21 cellular contexts compared by ENCODE assay signal in the genomic region with DNA sequence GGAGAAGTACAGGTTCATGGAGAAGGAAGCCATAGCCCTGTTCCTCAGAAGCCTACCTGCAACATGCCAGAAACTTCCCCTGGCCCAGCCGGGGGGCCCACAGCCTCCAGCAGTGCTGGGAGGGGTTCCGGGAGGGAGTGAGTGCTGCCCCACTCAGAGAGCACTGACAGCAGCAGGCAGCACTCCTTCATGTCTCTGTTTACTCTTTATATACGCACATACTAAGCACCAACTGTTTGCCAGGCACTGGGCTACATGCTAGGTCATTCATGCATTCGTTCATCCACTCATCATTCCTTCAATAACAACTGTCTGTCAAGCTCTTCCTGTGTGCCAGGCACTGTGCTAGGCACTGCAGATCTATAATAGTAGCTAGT.
DNase-seq lines count a peak whose midpoint lies in the region; ATAC-seq, FAIRE-seq and TF ChIP-seq lines count a peak whose summit lies in the region.
"Had no signal": no experiment of that assay in that cellular context is flagged by ENCODE, and none has a peak within 500 bp of the region (broad histone marks: within the 10 kb centered on the region; RNA-seq: fewer than 3 reads in every experiment).

No MANE protein-coding gene starts in this region.

- peaks cover 55% of the 10 kb centered on the region for H3K4me1 ChIP-seq in HepG2 (ENCODE audit: insufficient read depth, low read length)

- no peaks in the 10 kb centered on the region for H3K9me3 ChIP-seq in HepG2 (ENCODE audit: low read length)
- H3K9me3 ChIP-seq: Caco-2, MG63, SJSA1 had no signal

- peak overlapping the region; percentile 82 for H3K27ac ChIP-seq in HepG2 (ENCODE audit: extremely low read length, insufficient read depth, low read length)

- POLR2A ChIA-PET in HepG2 (lab: Yijun Ruan, JAX), result interaction anchor here (1.0 to 3.3 kb wide), 5 partner anchors 10 to 42 kb away, joined by 3 to 20 read pairs (median 16); no protein-coding TSS in a partner anchor

- DNase-seq in stimulated activated naive CD8-positive, alpha-beta T cell treated with anti-CD3 and anti-CD28 coated beads, Interleukin-15, amount 100 ng/mL, for 72 hours, result no peak
- DNase-seq in stimulated activated naive CD8-positive, alpha-beta T cell treated with anti-CD3 and anti-CD28 coated beads, Interleukin-15, Interleukin-2, amounts not matched to agents 100 U/mL and 50 U/mL, for 24 hours, result no peak
- no peak for DNase-seq in HepG2 (ENCODE audit: low spot score)
- DNase-seq in nephron progenitor cell, result no peak
- DNase-seq in GM19238 (ENCODE audit: insufficient read length, low spot score), result no peak
- DNase-seq in HFFc6, result no peak
- DNase-seq: Caco-2; CD4-positive, alpha-beta memory T cell; DMS 273 treated with DMSO at 0.1 percent for 48 hours; IMR-90; KG1; NCI-H1105 treated with DMSO at 0.1 percent for 48 hours; NCI-H146; NCI-H2081; NCI-H526 treated with DMSO at 0.1 percent for 48 hours; Right ventricle myocardium superior; RPMI8226 had no signal

- no peak overlapping the region for H3K27ac Mint-ChIP-seq in stimulated activated naive CD8-positive, alpha-beta T cell treated with anti-CD3 and anti-CD28 coated beads, Interleukin-15, amount 100 ng/mL, for 72 hours
- H3K27ac Mint-ChIP-seq in nephron progenitor cell (no peak overlapping the region), HFFc6 (no peak overlapping the region)
- H3K27ac Mint-ChIP-seq: CD4-positive, alpha-beta memory T cell had no signal

- H3K9ac ChIP-seq in HepG2 (ENCODE audit: insufficient read depth, low read depth, low read length), result peak overlapping the region; percentile 56

- H3K4me2 ChIP-seq in HepG2 (ENCODE audit: low read depth, low read length), result peak overlapping the region; percentile 66

- H2AFZ ChIP-seq in HepG2 (ENCODE audit: low read length), result peak overlapping the region; percentile 31

- TF ChIP-seq POLR2A in HepG2 (IDR thresholded peaks at IDR 0.05; ENCODE audit: insufficient read depth in 1 of 2, low read depth in 2 of 2, low read length in 2 of 2), result no peak

- TF ChIP-seq RAD21 in HepG2 (CRISPR knock-in tag; IDR thresholded peaks at IDR 0.05), result no peak

- no peaks in the 10 kb centered on the region for H3K36me3 ChIP-seq in HepG2 (replicated peaks in 1 of 2; ENCODE audit: control insufficient read depth in 1 of 2, insufficient read depth in 2 of 2, low read length in 2 of 2)
- H3K36me3 ChIP-seq: MG63, SJSA1 had no signal

- TF ChIP-seq EP300 in HepG2 (IDR thresholded peaks at IDR 0.05; ENCODE audit: low read depth in 2 of 2, low read length in 2 of 2) (no peak), HepG2 (CRISPR knock-in tag; IDR thresholded peaks at IDR 0.05; ENCODE audit: borderline replicate concordance) (no peak)

- no peaks in the 10 kb centered on the region for H3K27me3 ChIP-seq in HepG2 (ENCODE audit: control insufficient read depth in 1 of 2, insufficient read depth in 2 of 2, low read length in 2 of 2)
- H3K27me3 ChIP-seq: MG63, SJSA1 had no signal

- intact Hi-C loops in HepG2 (cut with micrococcal nuclease; ENCODE audit: unreplicated experiment), result loop anchor here (10.0 kb wide), 1 partner anchor 92 kb away; no protein-coding TSS in a partner anchor

- ATAC-seq in stimulated activated naive CD8-positive, alpha-beta T cell treated with anti-CD3 and anti-CD28 coated beads, Interleukin-15, amount 100 ng/mL, for 72 hours, result peak; percentile 10
- no peak for ATAC-seq in stimulated activated naive CD8-positive, alpha-beta T cell treated with anti-CD3 and anti-CD28 coated beads, Interleukin-15, Interleukin-2, amounts not matched to agents 100 U/mL and 50 U/mL, for 24 hours
- ATAC-seq in HepG2, result peak; percentile 43
- no peak for ATAC-seq in HG02852 (IDR thresholded peaks at IDR 0.05; ENCODE audit: unreplicated experiment)

- H3K9me3 Mint-ChIP-seq in stimulated activated naive CD8-positive, alpha-beta T cell treated with anti-CD3 and anti-CD28 coated beads, Interleukin-15, amount 100 ng/mL, for 72 hours, result no peaks in the 10 kb centered on the region
- H3K9me3 Mint-ChIP-seq in nephron progenitor cell (no peaks in the 10 kb centered on the region), HFFc6 (peaks cover 52% of the 10 kb centered on the region)
- H3K9me3 Mint-ChIP-seq: CD4-positive, alpha-beta memory T cell had no signal

- WGBS in HepG2 (ENCODE audit: low lambda C conversion rate), result 22% methylated on average over 4 of the region's 4 CpGs

- in situ Hi-C loops in HepG2 (cut with HindIII; ENCODE audit: extremely low pct_ligation_motif_present, low pct_unique_long_range_greater_than_20kb), result no loop called here

- H3K36me3 Mint-ChIP-seq in nephron progenitor cell (ENCODE audit: low read depth) (peaks cover 6% of the 10 kb centered on the region), HFFc6 (ENCODE audit: low read depth) (peaks cover 4% of the 10 kb centered on the region; the same call in 1 of the 2 replicates)
- H3K36me3 Mint-ChIP-seq: CD4-positive, alpha-beta memory T cell had no signal

- FAIRE-seq in HepG2 (lab: Jason Lieb, UNC), result no peak
- FAIRE-seq: H54 had no signal

- no TSS peak for BruUV-seq in HepG2 (replicated peaks; lab: Mats Ljungman, UMichigan)

- TF ChIP-seq CTCF in HepG2 (CRISPR knock-in tag; IDR thresholded peaks at IDR 0.05) (no peak), nephron progenitor cell (IDR thresholded peaks at IDR 0.05) (no peak), HFFc6 (IDR thresholded peaks at IDR 0.05) (no peak)

- no peaks in the 10 kb centered on the region for H3K4me1 Mint-ChIP-seq in stimulated activated naive CD8-positive, alpha-beta T cell treated with anti-CD3 and anti-CD28 coated beads, Interleukin-15, amount 100 ng/mL, for 72 hours
- peaks cover 59% of the 10 kb centered on the region for H3K4me1 Mint-ChIP-seq in nephron progenitor cell
- no peaks in the 10 kb centered on the region for H3K4me1 Mint-ChIP-seq in HFFc6 (ENCODE audit: low read depth)
- H3K4me1 Mint-ChIP-seq: CD4-positive, alpha-beta memory T cell had no signal

- H4K20me1 ChIP-seq in HepG2 (ENCODE audit: insufficient read depth, low read length), result no peaks in the 10 kb centered on the region

- H3K4me3 Mint-ChIP-seq in stimulated activated naive CD8-positive, alpha-beta T cell treated with anti-CD3 and anti-CD28 coated beads, Interleukin-15, amount 100 ng/mL, for 72 hours, result no peak overlapping the region
- H3K4me3 Mint-ChIP-seq in nephron progenitor cell (peak overlapping the region; percentile 35), HFFc6 (no peak overlapping the region)
- H3K4me3 Mint-ChIP-seq: CD4-positive, alpha-beta memory T cell had no signal

- peak overlapping the region in 1 of 3 experiments; percentile 30; a peak in 2 of 6 replicates for H3K4me3 ChIP-seq in HepG2 (replicated peaks in 1 of 3; ENCODE audit: insufficient read depth in 1 of 3, low read depth in 2 of 3, low read length in 3 of 3)
- H3K4me3 ChIP-seq: MG63, SJSA1 had no signal

- CTCF ChIA-PET in HepG2 (lab: Yijun Ruan, JAX; ENCODE audit: low intra/inter-chr PET ratio, low total read pairs), result no interaction called here

- H3K79me2 ChIP-seq in HepG2 (ENCODE audit: insufficient read depth, low read length), result no peaks in the 10 kb centered on the region

- H3K27me3 Mint-ChIP-seq in stimulated activated naive CD8-positive, alpha-beta T cell treated with anti-CD3 and anti-CD28 coated beads, Interleukin-15, amount 100 ng/mL, for 72 hours, result peaks cover 5% of the 10 kb centered on the region
- H3K27me3 Mint-ChIP-seq in nephron progenitor cell (ENCODE audit: low read depth, poor library complexity) (peaks cover 5% of the 10 kb centered on the region), HFFc6 (ENCODE audit: insufficient read depth) (peaks cover 2% of the 10 kb centered on the region)

TF ChIP-seq in HepG2, 621 proteins besides CTCF, POLR2A, EP300 and RAD21 (continues in another document):
- no peak for TF ChIP-seq JUND (CRISPR knock-in tag; IDR thresholded peaks at IDR 0.05)
- TF ChIP-seq ZNF713 (CRISPR knock-in tag; IDR thresholded peaks at IDR 0.05), result no peak
- peak in 1 of 2 experiments; percentile 26; a peak in 1 of 4 replicates for TF ChIP-seq NR2F1 (CRISPR knock-in tag; IDR thresholded peaks at IDR 0.05)
- no peak for TF ChIP-seq PAWR (CRISPR knock-in tag; IDR thresholded peaks at IDR 0.05; ENCODE audit: borderline replicate concordance)
- TF ChIP-seq ZMYM3 (CRISPR knock-in tag; IDR thresholded peaks at IDR 0.05), result peak; percentile 82
- TF ChIP-seq ADNP (CRISPR knock-in tag; IDR thresholded peaks at IDR 0.05), result peak; percentile 28; the same call in 1 of the 2 replicates
- 0 out of 2 replicates have a peak, but pooled peaks have one; percentile 43 for TF ChIP-seq ZNF746 (CRISPR knock-in tag; IDR thresholded peaks at IDR 0.05)
- TF ChIP-seq TERF1 (CRISPR knock-in tag; IDR thresholded peaks at IDR 0.05), result no peak
- TF ChIP-seq, protein P1, sequence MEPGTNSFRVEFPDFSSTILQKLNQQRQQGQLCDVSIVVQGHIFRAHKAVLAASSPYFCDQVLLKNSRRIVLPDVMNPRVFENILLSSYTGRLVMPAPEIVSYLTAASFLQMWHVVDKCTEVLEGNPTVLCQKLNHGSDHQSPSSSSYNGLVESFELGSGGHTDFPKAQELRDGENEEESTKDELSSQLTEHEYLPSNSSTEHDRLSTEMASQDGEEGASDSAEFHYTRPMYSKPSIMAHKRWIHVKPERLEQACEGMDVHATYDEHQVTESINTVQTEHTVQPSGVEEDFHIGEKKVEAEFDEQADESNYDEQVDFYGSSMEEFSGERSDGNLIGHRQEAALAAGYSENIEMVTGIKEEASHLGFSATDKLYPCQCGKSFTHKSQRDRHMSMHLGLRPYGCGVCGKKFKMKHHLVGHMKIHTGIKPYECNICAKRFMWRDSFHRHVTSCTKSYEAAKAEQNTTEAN (CRISPR knock-in tag; conservative IDR thresholded peaks at IDR 0.05), result no peak
- TF ChIP-seq ZNF317 (CRISPR knock-in tag; IDR thresholded peaks at IDR 0.05), result no peak
- TF ChIP-seq ZNF75D (CRISPR knock-in tag; IDR thresholded peaks at IDR 0.05; ENCODE audit: borderline replicate concordance), result no peak

Comparison
In these comparisons a context has a peak if more than half of its experiments do, and no peak if none do; other contexts are left out.
1. ATAC-seq: peak in stimulated activated naive CD8-positive, alpha-beta T cell treated with anti-CD3 and anti-CD28 coated beads, Interleukin-15, amount 100 ng/mL, for 72 hours (single experiment) and HepG2 (single experiment); none in stimulated activated naive CD8-positive, alpha-beta T cell treated with anti-CD3 and anti-CD28 coated beads, Interleukin-15, Interleukin-2, amounts not matched to agents 100 U/mL and 50 U/mL, for 24 hours (single experiment) and HG02852 (single experiment).